Comparison of ENCODE assay signal across 10 cellular contexts in genomic region chr2:68653538-68653982, GRCh38. TPM values are rescaled to one million over a fixed set of nuclear protein-coding genes. Genes with fewer than 3 reads are reported as not detected.
A peak's percentile ranks its signal among the peaks of the same experiment; 100 is the strongest.
DNase-seq lines count a peak whose midpoint lies in the region; ATAC-seq and TF ChIP-seq lines count a peak whose summit lies in the region.
"Had no signal": no experiment of that assay in that cellular context is flagged by ENCODE, and none has a peak within 500 bp of the region (broad histone marks: within the 10 kb centered on the region; RNA-seq: fewer than 3 reads in every experiment).

No MANE protein-coding gene starts in this region.

- H3K4me3 ChIP-seq in foreskin fibroblast (ENCODE audit: low read depth in 1 of 2, low read length in 2 of 2): no peak overlapping the region
- H3K4me3 ChIP-seq: tibial artery had no signal

- TF ChIP-seq CTCF in foreskin fibroblast (IDR thresholded peaks at IDR 0.05; ENCODE audit: low read depth, low read length): no peak

- DNase-seq in stimulated activated naive CD4-positive, alpha-beta T cell treated with Interleukin-2 at 50 U/mL for 16 hours (lab: John Stamatoyannopoulos, UW): peak; percentile 17
- DNase-seq in stimulated activated naive CD4-positive, alpha-beta T cell (lab: John Stamatoyannopoulos, UW): no peak
- DNase-seq in activated CD4-positive, alpha-beta T cell treated with anti-CD3 and anti-CD28 coated beads, Interleukin-2, amount 10 ng/mL, durations not matched to agents 7 days and 5 days: peak; percentile 60
- DNase-seq in foreskin fibroblast: peak; percentile 30 to 44
- peak; percentile 35 to 40 for DNase-seq in stimulated activated CD8-positive, alpha-beta memory T cell treated with anti-CD3 and anti-CD28 coated beads, Interleukin-7, amount 100 ng/mL, for 4 hours (ENCODE audit: low read depth in 2 of 2)
- no peak for DNase-seq in GM03348 (ENCODE audit: low spot score)
- no peak for DNase-seq in pons (ENCODE audit: low spot score)

- CTCF ChIA-PET in activated CD4-positive, alpha-beta T cell treated with anti-CD3 and anti-CD28 coated beads, Interleukin-2, amount 10 ng/mL, durations not matched to agents 7 days and 5 days (lab: Charles Lee): interaction anchor here (0.6 to 1.6 kb wide), 5 partner anchors 44 to 671 kb away, joined by 3 to 4 read pairs (median 3); no protein-coding TSS in a partner anchor

- peaks cover 50% of the 10 kb centered on the region for H3K4me1 Mint-ChIP-seq in activated CD4-positive, alpha-beta T cell treated with anti-CD3 and anti-CD28 coated beads, Interleukin-2, amount 10 ng/mL, durations not matched to agents 7 days and 5 days

- peaks cover 25% of the 10 kb centered on the region for H3K27me3 Mint-ChIP-seq in activated CD4-positive, alpha-beta T cell treated with anti-CD3 and anti-CD28 coated beads, Interleukin-2, amount 10 ng/mL, durations not matched to agents 7 days and 5 days

- H3K36me3 Mint-ChIP-seq in activated CD4-positive, alpha-beta T cell treated with anti-CD3 and anti-CD28 coated beads, Interleukin-2, amount 10 ng/mL, durations not matched to agents 7 days and 5 days (ENCODE audit: low read depth): peaks cover 4% of the 10 kb centered on the region
- H3K36me3 Mint-ChIP-seq: brain had no signal

- peak; percentile 63 for ATAC-seq in HG03457 (IDR thresholded peaks at IDR 0.05; ENCODE audit: unreplicated experiment)

- H3K9me3 Mint-ChIP-seq in activated CD4-positive, alpha-beta T cell treated with anti-CD3 and anti-CD28 coated beads, Interleukin-2, amount 10 ng/mL, durations not matched to agents 7 days and 5 days: no peaks in the 10 kb centered on the region
- H3K9me3 Mint-ChIP-seq: brain had no signal

- H3K27ac Mint-ChIP-seq in activated CD4-positive, alpha-beta T cell treated with anti-CD3 and anti-CD28 coated beads, Interleukin-2, amount 10 ng/mL, durations not matched to agents 7 days and 5 days: peak overlapping the region; percentile 21

- peak overlapping the region; percentile 7 for H3K4me3 Mint-ChIP-seq in activated CD4-positive, alpha-beta T cell treated with anti-CD3 and anti-CD28 coated beads, Interleukin-2, amount 10 ng/mL, durations not matched to agents 7 days and 5 days
- H3K4me3 Mint-ChIP-seq: brain had no signal

- POLR2A ChIA-PET in activated CD4-positive, alpha-beta T cell treated with anti-CD3 and anti-CD28 coated beads, Interleukin-2, amount 10 ng/mL, durations not matched to agents 7 days and 5 days (lab: Charles Lee): interaction anchor here (0.7 to 1.0 kb wide), 2 partner anchors 9 to 11 kb away, joined by 5 to 7 read pairs; partner anchors contain the start of gene PROKR1

RNA-seq across cellular contexts. Expression of gene PROKR1, which starts 10.2 kb away (rescaled TPM):
- not detected for total RNA-seq in activated CD4-positive, alpha-beta T cell treated with anti-CD3 and anti-CD28 coated beads, Interleukin-2, amount 10 ng/mL, durations not matched to agents 7 days and 5 days

Comparison
In these comparisons a context has a peak if more than half of its experiments do, and no peak if none do; other contexts are left out.
1. DNase-seq: peak in stimulated activated naive CD4-positive, alpha-beta T cell treated with Interleukin-2 at 50 U/mL for 16 hours (single experiment), activated CD4-positive, alpha-beta T cell treated with anti-CD3 and anti-CD28 coated beads, Interleukin-2, amount 10 ng/mL, durations not matched to agents 7 days and 5 days (single experiment), foreskin fibroblast (2 of 2) and stimulated activated CD8-positive, alpha-beta memory T cell treated with anti-CD3 and anti-CD28 coated beads, Interleukin-7, amount 100 ng/mL, for 4 hours (2 of 2); none in stimulated activated naive CD4-positive, alpha-beta T cell (0 of 6), GM03348 (single experiment) and pons (single experiment).